2 cellular contexts compared by ENCODE assay signal in the genomic region with DNA sequence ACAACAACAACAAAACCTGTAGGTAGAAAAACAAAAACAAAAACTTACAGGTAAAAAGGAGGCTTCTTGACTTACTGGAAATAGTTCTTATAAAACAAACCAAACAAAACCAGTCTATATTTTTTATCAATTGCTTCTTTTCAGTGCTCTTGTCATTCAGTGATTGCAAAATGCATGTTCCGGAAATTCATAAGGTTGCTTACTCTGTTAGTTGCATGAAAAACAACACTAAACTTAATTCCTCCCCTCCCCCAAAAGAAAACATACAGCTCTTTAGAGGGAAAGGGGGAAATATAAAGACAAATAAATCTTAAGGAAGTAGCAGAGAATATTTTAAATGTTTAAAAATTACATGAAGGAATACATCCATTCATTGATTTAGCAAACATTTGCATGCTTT.
TF ChIP-seq lines count a peak whose summit lies in the region.

No MANE protein-coding gene starts in this region.

TF ChIP-seq in liver, 16 proteins besides CTCF, POLR2A, EP300 and RAD21 (continued from another document):
- TF ChIP-seq, protein P1, sequence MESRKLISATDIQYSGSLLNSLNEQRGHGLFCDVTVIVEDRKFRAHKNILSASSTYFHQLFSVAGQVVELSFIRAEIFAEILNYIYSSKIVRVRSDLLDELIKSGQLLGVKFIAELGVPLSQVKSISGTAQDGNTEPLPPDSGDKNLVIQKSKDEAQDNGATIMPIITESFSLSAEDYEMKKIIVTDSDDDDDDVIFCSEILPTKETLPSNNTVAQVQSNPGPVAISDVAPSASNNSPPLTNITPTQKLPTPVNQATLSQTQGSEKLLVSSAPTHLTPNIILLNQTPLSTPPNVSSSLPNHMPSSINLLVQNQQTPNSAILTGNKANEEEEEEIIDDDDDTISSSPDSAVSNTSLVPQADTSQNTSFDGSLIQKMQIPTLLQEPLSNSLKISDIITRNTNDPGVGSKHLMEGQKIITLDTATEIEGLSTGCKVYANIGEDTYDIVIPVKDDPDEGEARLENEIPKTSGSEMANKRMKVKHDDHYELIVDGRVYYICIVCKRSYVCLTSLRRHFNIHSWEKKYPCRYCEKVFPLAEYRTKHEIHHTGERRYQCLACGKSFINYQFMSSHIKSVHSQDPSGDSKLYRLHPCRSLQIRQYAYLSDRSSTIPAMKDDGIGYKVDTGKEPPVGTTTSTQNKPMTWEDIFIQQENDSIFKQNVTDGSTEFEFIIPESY (IDR thresholded peaks at IDR 0.05) = no peak
- TF ChIP-seq, protein P2, sequence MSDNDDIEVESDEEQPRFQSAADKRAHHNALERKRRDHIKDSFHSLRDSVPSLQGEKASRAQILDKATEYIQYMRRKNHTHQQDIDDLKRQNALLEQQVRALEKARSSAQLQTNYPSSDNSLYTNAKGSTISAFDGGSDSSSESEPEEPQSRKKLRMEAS (IDR thresholded peaks at IDR 0.05) = no peak
- TF ChIP-seq RXRA (IDR thresholded peaks at IDR 0.05) = no peak
- TF ChIP-seq GABPA (IDR thresholded peaks at IDR 0.05 in 1 of 2, conservative IDR thresholded peaks at IDR 0.05 in 1 of 2) = no peak
- TF ChIP-seq HNF4G (IDR thresholded peaks at IDR 0.05) = no peak
- TF ChIP-seq SP1 (IDR thresholded peaks at IDR 0.05) = no peak
- TF ChIP-seq, protein P3, sequence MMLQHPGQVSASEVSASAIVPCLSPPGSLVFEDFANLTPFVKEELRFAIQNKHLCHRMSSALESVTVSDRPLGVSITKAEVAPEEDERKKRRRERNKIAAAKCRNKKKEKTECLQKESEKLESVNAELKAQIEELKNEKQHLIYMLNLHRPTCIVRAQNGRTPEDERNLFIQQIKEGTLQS (IDR thresholded peaks at IDR 0.05) = no peak
- TF ChIP-seq FOXA1 (IDR thresholded peaks at IDR 0.05) = no peak
- TF ChIP-seq JUND (IDR thresholded peaks at IDR 0.05) = no peak
- TF ChIP-seq, protein P4, sequence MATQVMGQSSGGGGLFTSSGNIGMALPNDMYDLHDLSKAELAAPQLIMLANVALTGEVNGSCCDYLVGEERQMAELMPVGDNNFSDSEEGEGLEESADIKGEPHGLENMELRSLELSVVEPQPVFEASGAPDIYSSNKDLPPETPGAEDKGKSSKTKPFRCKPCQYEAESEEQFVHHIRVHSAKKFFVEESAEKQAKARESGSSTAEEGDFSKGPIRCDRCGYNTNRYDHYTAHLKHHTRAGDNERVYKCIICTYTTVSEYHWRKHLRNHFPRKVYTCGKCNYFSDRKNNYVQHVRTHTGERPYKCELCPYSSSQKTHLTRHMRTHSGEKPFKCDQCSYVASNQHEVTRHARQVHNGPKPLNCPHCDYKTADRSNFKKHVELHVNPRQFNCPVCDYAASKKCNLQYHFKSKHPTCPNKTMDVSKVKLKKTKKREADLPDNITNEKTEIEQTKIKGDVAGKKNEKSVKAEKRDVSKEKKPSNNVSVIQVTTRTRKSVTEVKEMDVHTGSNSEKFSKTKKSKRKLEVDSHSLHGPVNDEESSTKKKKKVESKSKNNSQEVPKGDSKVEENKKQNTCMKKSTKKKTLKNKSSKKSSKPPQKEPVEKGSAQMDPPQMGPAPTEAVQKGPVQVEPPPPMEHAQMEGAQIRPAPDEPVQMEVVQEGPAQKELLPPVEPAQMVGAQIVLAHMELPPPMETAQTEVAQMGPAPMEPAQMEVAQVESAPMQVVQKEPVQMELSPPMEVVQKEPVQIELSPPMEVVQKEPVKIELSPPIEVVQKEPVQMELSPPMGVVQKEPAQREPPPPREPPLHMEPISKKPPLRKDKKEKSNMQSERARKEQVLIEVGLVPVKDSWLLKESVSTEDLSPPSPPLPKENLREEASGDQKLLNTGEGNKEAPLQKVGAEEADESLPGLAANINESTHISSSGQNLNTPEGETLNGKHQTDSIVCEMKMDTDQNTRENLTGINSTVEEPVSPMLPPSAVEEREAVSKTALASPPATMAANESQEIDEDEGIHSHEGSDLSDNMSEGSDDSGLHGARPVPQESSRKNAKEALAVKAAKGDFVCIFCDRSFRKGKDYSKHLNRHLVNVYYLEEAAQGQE (IDR thresholded peaks at IDR 0.05) = no peak
- TF ChIP-seq TAF1 (conservative IDR thresholded peaks at IDR 0.05) = no peak
- TF ChIP-seq NR2F2 (IDR thresholded peaks at IDR 0.05) = no peak
- no peak for TF ChIP-seq EGR1 (IDR thresholded peaks at IDR 0.05; ENCODE audit: low read depth in 2 of 2)
- TF ChIP-seq HNF4A (conservative IDR thresholded peaks at IDR 0.05) = no peak
- TF ChIP-seq FOXA2 (IDR thresholded peaks at IDR 0.05) = no peak
TF ChIP-seq in liver: peak in this region for 0.

TF ChIP-seq in HepG2, 621 proteins besides CTCF, POLR2A, EP300 and RAD21 (continued from another document):
- TF ChIP-seq KLF11 (CRISPR knock-in tag; IDR thresholded peaks at IDR 0.05) (no peak), ZNF713 (CRISPR knock-in tag; IDR thresholded peaks at IDR 0.05) (no peak), MEF2D (CRISPR knock-in tag; IDR thresholded peaks at IDR 0.05) (no peak), RFX3 (CRISPR knock-in tag; IDR thresholded peaks at IDR 0.05) (no peak), TEAD3 (CRISPR knock-in tag; optimal IDR thresholded peaks at IDR 0.05; ENCODE audit: borderline replicate concordance) (no peak), ZNF768 (CRISPR knock-in tag; IDR thresholded peaks at IDR 0.05) (no peak), ZNF850 (CRISPR knock-in tag; conservative IDR thresholded peaks at IDR 0.05) (no peak), NFKBIZ (CRISPR knock-in tag; IDR thresholded peaks at IDR 0.05) (no peak), RAD51 (IDR thresholded peaks at IDR 0.05; ENCODE audit: borderline replicate concordance) (no peak), ZFP82 (CRISPR knock-in tag; IDR thresholded peaks at IDR 0.05; ENCODE audit: borderline replicate concordance) (no peak), NR1H2 (CRISPR knock-in tag; IDR thresholded peaks at IDR 0.05; ENCODE audit: borderline replicate concordance, low read depth) (no peak)
- TF ChIP-seq, protein P5, sequence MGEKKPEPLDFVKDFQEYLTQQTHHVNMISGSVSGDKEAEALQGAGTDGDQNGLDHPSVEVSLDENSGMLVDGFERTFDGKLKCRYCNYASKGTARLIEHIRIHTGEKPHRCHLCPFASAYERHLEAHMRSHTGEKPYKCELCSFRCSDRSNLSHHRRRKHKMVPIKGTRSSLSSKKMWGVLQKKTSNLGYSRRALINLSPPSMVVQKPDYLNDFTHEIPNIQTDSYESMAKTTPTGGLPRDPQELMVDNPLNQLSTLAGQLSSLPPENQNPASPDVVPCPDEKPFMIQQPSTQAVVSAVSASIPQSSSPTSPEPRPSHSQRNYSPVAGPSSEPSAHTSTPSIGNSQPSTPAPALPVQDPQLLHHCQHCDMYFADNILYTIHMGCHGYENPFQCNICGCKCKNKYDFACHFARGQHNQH (CRISPR knock-in tag; IDR thresholded peaks at IDR 0.05) = no peak
- TF ChIP-seq, protein P6, sequence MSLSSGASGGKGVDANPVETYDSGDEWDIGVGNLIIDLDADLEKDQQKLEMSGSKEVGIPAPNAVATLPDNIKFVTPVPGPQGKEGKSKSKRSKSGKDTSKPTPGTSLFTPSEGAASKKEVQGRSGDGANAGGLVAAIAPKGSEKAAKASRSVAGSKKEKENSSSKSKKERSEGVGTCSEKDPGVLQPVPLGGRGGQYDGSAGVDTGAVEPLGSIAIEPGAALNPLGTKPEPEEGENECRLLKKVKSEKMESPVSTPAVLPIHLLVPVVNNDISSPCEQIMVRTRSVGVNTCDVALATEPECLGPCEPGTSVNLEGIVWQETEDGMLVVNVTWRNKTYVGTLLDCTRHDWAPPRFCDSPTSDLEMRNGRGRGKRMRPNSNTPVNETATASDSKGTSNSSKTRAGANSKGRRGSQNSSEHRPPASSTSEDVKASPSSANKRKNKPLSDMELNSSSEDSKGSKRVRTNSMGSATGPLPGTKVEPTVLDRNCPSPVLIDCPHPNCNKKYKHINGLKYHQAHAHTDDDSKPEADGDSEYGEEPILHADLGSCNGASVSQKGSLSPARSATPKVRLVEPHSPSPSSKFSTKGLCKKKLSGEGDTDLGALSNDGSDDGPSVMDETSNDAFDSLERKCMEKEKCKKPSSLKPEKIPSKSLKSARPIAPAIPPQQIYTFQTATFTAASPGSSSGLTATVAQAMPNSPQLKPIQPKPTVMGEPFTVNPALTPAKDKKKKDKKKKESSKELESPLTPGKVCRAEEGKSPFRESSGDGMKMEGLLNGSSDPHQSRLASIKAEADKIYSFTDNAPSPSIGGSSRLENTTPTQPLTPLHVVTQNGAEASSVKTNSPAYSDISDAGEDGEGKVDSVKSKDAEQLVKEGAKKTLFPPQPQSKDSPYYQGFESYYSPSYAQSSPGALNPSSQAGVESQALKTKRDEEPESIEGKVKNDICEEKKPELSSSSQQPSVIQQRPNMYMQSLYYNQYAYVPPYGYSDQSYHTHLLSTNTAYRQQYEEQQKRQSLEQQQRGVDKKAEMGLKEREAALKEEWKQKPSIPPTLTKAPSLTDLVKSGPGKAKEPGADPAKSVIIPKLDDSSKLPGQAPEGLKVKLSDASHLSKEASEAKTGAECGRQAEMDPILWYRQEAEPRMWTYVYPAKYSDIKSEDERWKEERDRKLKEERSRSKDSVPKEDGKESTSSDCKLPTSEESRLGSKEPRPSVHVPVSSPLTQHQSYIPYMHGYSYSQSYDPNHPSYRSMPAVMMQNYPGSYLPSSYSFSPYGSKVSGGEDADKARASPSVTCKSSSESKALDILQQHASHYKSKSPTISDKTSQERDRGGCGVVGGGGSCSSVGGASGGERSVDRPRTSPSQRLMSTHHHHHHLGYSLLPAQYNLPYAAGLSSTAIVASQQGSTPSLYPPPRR (CRISPR knock-in tag; IDR thresholded peaks at IDR 0.05; ENCODE audit: borderline replicate concordance) = no peak
- TF ChIP-seq, protein P7, sequence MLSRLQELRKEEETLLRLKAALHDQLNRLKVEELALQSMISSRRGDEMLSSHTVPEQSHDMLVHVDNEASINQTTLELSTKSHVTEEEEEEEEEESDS (CRISPR knock-in tag; IDR thresholded peaks at IDR 0.05; ENCODE audit: borderline replicate concordance) = no peak
